In genomic region chr5:177515580-177515979, GRCh38 we compare ENCODE assay signal across 10 cellular contexts. TPM values are rescaled to one million over a fixed set of nuclear protein-coding genes. Genes with fewer than 3 reads are reported as not detected.
DNase-seq lines count a peak whose midpoint lies in the region; ATAC-seq, FAIRE-seq and TF ChIP-seq lines count a peak whose summit lies in the region.
"Had no signal": no experiment of that assay in that cellular context is flagged by ENCODE, and none has a peak within 500 bp of the region (broad histone marks: within the 10 kb centered on the region; RNA-seq: fewer than 3 reads in every experiment).

No MANE protein-coding gene starts in this region.

- H3K9me1 ChIP-seq in endothelial cell of umbilical vein (replicated peaks; ENCODE audit: control insufficient read depth, extremely low read depth, insufficient read depth, low read length): no peaks in the 10 kb centered on the region

- CTCF ChIA-PET in endothelial cell of umbilical vein (lab: Charles Lee): interaction anchor here (2.1 kb wide), 1 partner anchor 9 kb away, joined by 5 read pairs; no protein-coding TSS in a partner anchor

- DNase-seq in Peyer's patch (no peak), endothelial cell of umbilical vein (ENCODE audit: low read depth, low spot score) (no peak), psoas muscle (no peak), NCI-H187 (lab: John Stamatoyannopoulos, UW) (no peak), sciatic nerve (ENCODE audit: low spot score) (no peak), RPMI8226 (no peak)
- DNase-seq in stimulated activated naive CD4-positive, alpha-beta T cell treated with Interleukin-2 at 50 U/mL for 16 hours (lab: John Stamatoyannopoulos, UW): no peak
- DNase-seq: SHP77 had no signal

- peaks cover 14% of the 10 kb centered on the region for H3K79me2 ChIP-seq in endothelial cell of umbilical vein (ENCODE audit: control insufficient read depth, insufficient read depth, low read length)

- intact Hi-C loops in endothelial cell of umbilical vein (cut with micrococcal nuclease): no loop called here
- intact Hi-C loops in psoas muscle (cut with DNase I): no loop called here
- intact Hi-C loops in sciatic nerve (cut with DNase I): no loop called here

- no TSS peak for BruUV-seq in endothelial cell of umbilical vein (replicated peaks; lab: Mats Ljungman, UMichigan)

- no peak for FAIRE-seq in endothelial cell of umbilical vein (lab: Jason Lieb, UNC)
- FAIRE-seq: colon had no signal

- peak overlapping the region; percentile 50 for H3K4me2 ChIP-seq in endothelial cell of umbilical vein (ENCODE audit: insufficient read depth, low read length)

- no peak overlapping the region for H2AFZ ChIP-seq in endothelial cell of umbilical vein (ENCODE audit: low read depth, low read length)

- H3K4me3 ChIP-seq in GM12875 (ENCODE audit: low read depth, low read length) (peak overlapping the region; percentile 91), Peyer's patch (peak overlapping the region in 3 of 4 donors; percentile 84 to 88 (median 88)), endothelial cell of umbilical vein (replicated peaks in 1 of 3; ENCODE audit: insufficient read depth in 1 of 3, low read depth in 1 of 3, low read length in 3 of 3) (peak overlapping the region in 1 of 3 experiments; percentile 98), psoas muscle (peak overlapping the region; percentile 99)

- H3K36me3 ChIP-seq in Peyer's patch: peaks cover 0 to 58% (median 0%) of the 10 kb centered on the region in 3 donors
- peaks cover 7 to 49% of the 10 kb centered on the region in 2 experiments for H3K36me3 ChIP-seq in endothelial cell of umbilical vein (ENCODE audit: control insufficient read depth in 2 of 2, extremely low read depth in 1 of 2, insufficient read depth in 2 of 2, low read length in 2 of 2)
- H3K36me3 ChIP-seq in psoas muscle (ENCODE audit: insufficient read depth in 1 of 2, low read depth in 1 of 2): peaks cover 7 to 72% of the 10 kb centered on the region in 2 donors

- H3K27ac ChIP-seq in Peyer's patch: no peak overlapping the region
- no peak overlapping the region for H3K27ac ChIP-seq in endothelial cell of umbilical vein (ENCODE audit: insufficient read depth, low read depth, low read length)
- no peak overlapping the region for H3K27ac ChIP-seq in psoas muscle

- H4K20me1 ChIP-seq in endothelial cell of umbilical vein (replicated peaks; ENCODE audit: control insufficient read depth, extremely low read depth, insufficient read depth, low read length): no peaks in the 10 kb centered on the region

- no peak for TF ChIP-seq CTCF in GM12875 (IDR thresholded peaks at IDR 0.05; ENCODE audit: borderline replicate concordance, insufficient read depth, low read depth, low read length)
- no peak for TF ChIP-seq CTCF in Peyer's patch (IDR thresholded peaks at IDR 0.05)
- TF ChIP-seq CTCF in endothelial cell of umbilical vein (IDR thresholded peaks at IDR 0.05; ENCODE audit: extremely low read depth in 1 of 2, insufficient read depth in 1 of 2, low read depth in 1 of 2, low read length in 2 of 2): no peak
- TF ChIP-seq CTCF in psoas muscle (IDR thresholded peaks at IDR 0.05): no peak

- ATAC-seq in psoas muscle: no peak
- ATAC-seq in sciatic nerve: no peak

- H3K4me1 ChIP-seq in Peyer's patch: peaks cover 0 to 22% (median 13%) of the 10 kb centered on the region in 4 donors
- peaks cover 8% of the 10 kb centered on the region for H3K4me1 ChIP-seq in endothelial cell of umbilical vein (ENCODE audit: control insufficient read depth, extremely low read depth, insufficient read depth, low read length)
- H3K4me1 ChIP-seq in psoas muscle: peaks cover 21% of the 10 kb centered on the region

- POLR2A ChIA-PET in endothelial cell of umbilical vein (lab: Charles Lee): interaction anchor here (2.1 kb wide), 1 partner anchor 18 kb away, joined by 5 read pairs; the partner anchor contains the start of gene PDLIM7

- dilution Hi-C loops in endothelial cell of umbilical vein (cut with MboI; ENCODE audit: extremely low pct_ligation_motif_present, low sequenced_read_pairs): no loop called here

- H3K9me3 ChIP-seq in Peyer's patch (no peaks in the 10 kb centered on the region), endothelial cell of umbilical vein (replicated peaks; ENCODE audit: control insufficient read depth, insufficient read depth, low read length) (no peaks in the 10 kb centered on the region), psoas muscle (no peaks in the 10 kb centered on the region)

- no peaks in the 10 kb centered on the region for H3K27me3 ChIP-seq in Peyer's patch
- no peaks in the 10 kb centered on the region for H3K27me3 ChIP-seq in endothelial cell of umbilical vein (ENCODE audit: control insufficient read depth in 2 of 2, insufficient read depth in 2 of 2, low read length in 2 of 2)
- H3K27me3 ChIP-seq in psoas muscle (ENCODE audit: insufficient read depth in 3 of 3, low read length in 2 of 3): no peaks in the 10 kb centered on the region

- WGBS in psoas muscle, 3 donors: 85 to 91% (median 88%) methylated on average over 7 of the region's 7 CpGs

- H3K9ac ChIP-seq in endothelial cell of umbilical vein (replicated peaks; ENCODE audit: extremely low read depth, insufficient read depth, low read length): no peak overlapping the region

- TF ChIP-seq POLR2A in Peyer's patch (IDR thresholded peaks at IDR 0.05): no peak
- TF ChIP-seq POLR2A in endothelial cell of umbilical vein (IDR thresholded peaks at IDR 0.05; ENCODE audit: low read depth, low read length): no peak

RNA-seq across cellular contexts. Expression of gene DDX41, which starts 1.2 kb away (rescaled TPM):
- 100 to 1,000 TPM; 103 to 168 (median 118) TPM for total RNA-seq in Peyer's patch
- total RNA-seq in endothelial cell of umbilical vein: 86.4 and 103 TPM in 2 replicates
- polyA plus RNA-seq in endothelial cell of umbilical vein: 118 and 127 TPM in 2 replicates
- polyA plus RNA-seq in endothelial cell of umbilical vein (2011; cell fraction: cytosol; rRNA removed): 130 and 134 TPM in 2 replicates
- polyA plus RNA-seq in endothelial cell of umbilical vein (2011; cell fraction: nucleus; rRNA removed): 298 and 329 TPM in 2 replicates
- 68.8 and 73.0 TPM in 2 replicates for polyA plus RNA-seq in endothelial cell of umbilical vein (2012)
- polyA minus RNA-seq in endothelial cell of umbilical vein: 89.2 and 94.8 TPM in 2 replicates
- polyA minus RNA-seq in endothelial cell of umbilical vein (2011; cell fraction: cytosol; rRNA and poly(A)+ RNA removed): 94.3 TPM
- polyA minus RNA-seq in endothelial cell of umbilical vein (2011; cell fraction: nucleus; rRNA and poly(A)+ RNA removed): 57.6 and 60.5 TPM in 2 replicates
- total RNA-seq in psoas muscle: 10 to 100 TPM; 37.2 to 41.0 (median 40.2) TPM
- 10 to 100 TPM; 45.6 to 71.6 (median 57.3) TPM for polyA plus RNA-seq in psoas muscle
- 68.2 TPM for total RNA-seq in sciatic nerve

RNA-seq across cellular contexts. Expression of gene DOK3, which starts 6.0 kb away (rescaled TPM):
- total RNA-seq in Peyer's patch (10 to 100 TPM in 1 of 4 donors, 1 to 10 TPM in 3; 2.1 to 52.0 (median 5.5) TPM), endothelial cell of umbilical vein (5.3 and 8.1 TPM in 2 replicates), psoas muscle (1 to 10 TPM; 2.4 to 5.4 (median 3.1) TPM), sciatic nerve (16.2 TPM)
- polyA plus RNA-seq in endothelial cell of umbilical vein (4.8 and 5.1 TPM in 2 replicates), psoas muscle (1 to 10 TPM in 2 of 3 donors, under 1 TPM in 1; 0.44 to 5.0 (median 3.8) TPM)
- polyA plus RNA-seq in endothelial cell of umbilical vein (2011; cell fraction: cytosol; rRNA removed): 1.5 and 2.4 TPM in 2 replicates
- polyA plus RNA-seq in endothelial cell of umbilical vein (2011; cell fraction: nucleus; rRNA removed): 14.5 and 14.8 TPM in 2 replicates
- polyA plus RNA-seq in endothelial cell of umbilical vein (2012): 1.1 and 1.5 TPM in 2 replicates
- 3.6 and 5.2 TPM in 2 replicates for polyA minus RNA-seq in endothelial cell of umbilical vein
- not detected for polyA minus RNA-seq in endothelial cell of umbilical vein (2011; cell fraction: cytosol; rRNA and poly(A)+ RNA removed)
- polyA minus RNA-seq in endothelial cell of umbilical vein (2011; cell fraction: nucleus; rRNA and poly(A)+ RNA removed): 6.3 TPM in 2 replicates

RNA-seq across cellular contexts. Expression of gene PDLIM7, which starts 18.2 kb away (rescaled TPM):
- total RNA-seq in Peyer's patch (100 to 1,000 TPM in 1 of 4 donors, 10 to 100 TPM in 3; 17.4 to 137 (median 23.3) TPM), endothelial cell of umbilical vein (318 and 371 TPM in 2 replicates), psoas muscle (100 to 1,000 TPM; 134 to 221 (median 161) TPM), sciatic nerve (144 TPM)
- polyA plus RNA-seq in endothelial cell of umbilical vein (314 and 418 TPM in 2 replicates), psoas muscle (100 to 1,000 TPM; 174 to 254 (median 221) TPM)
- 181 and 257 TPM in 2 replicates for polyA plus RNA-seq in endothelial cell of umbilical vein (2011; cell fraction: cytosol; rRNA removed)
- 815 and 843 TPM in 2 replicates for polyA plus RNA-seq in endothelial cell of umbilical vein (2011; cell fraction: nucleus; rRNA removed)
- polyA plus RNA-seq in endothelial cell of umbilical vein (2012): 179 and 248 TPM in 2 replicates
- polyA minus RNA-seq in endothelial cell of umbilical vein: 120 and 143 TPM in 2 replicates
- polyA minus RNA-seq in endothelial cell of umbilical vein (2011; cell fraction: cytosol; rRNA and poly(A)+ RNA removed): 25.4 TPM
- polyA minus RNA-seq in endothelial cell of umbilical vein (2011; cell fraction: nucleus; rRNA and poly(A)+ RNA removed): 136 and 281 TPM in 2 replicates

RNA-seq across cellular contexts. Expression of gene FAM193B, which starts 38.8 kb away (rescaled TPM):
- total RNA-seq in Peyer's patch: 100 to 1,000 TPM in 3 of 4 donors, 10 to 100 TPM in 1; 77.1 to 205 (median 177) TPM
- total RNA-seq in endothelial cell of umbilical vein: 73.6 and 75.7 TPM in 2 replicates
- 57.9 and 60.8 TPM in 2 replicates for polyA plus RNA-seq in endothelial cell of umbilical vein
- polyA plus RNA-seq in endothelial cell of umbilical vein (2011; cell fraction: cytosol; rRNA removed): 17.7 and 27.3 TPM in 2 replicates
- polyA plus RNA-seq in endothelial cell of umbilical vein (2011; cell fraction: nucleus; rRNA removed): 294 and 316 TPM in 2 replicates
- 70.0 and 90.9 TPM in 2 replicates for polyA plus RNA-seq in endothelial cell of umbilical vein (2012)
- 24.9 and 32.1 TPM in 2 replicates for polyA minus RNA-seq in endothelial cell of umbilical vein
- polyA minus RNA-seq in endothelial cell of umbilical vein (2011; cell fraction: cytosol; rRNA and poly(A)+ RNA removed): 17.0 TPM
- 37.1 and 55.9 TPM in 2 replicates for polyA minus RNA-seq in endothelial cell of umbilical vein (2011; cell fraction: nucleus; rRNA and poly(A)+ RNA removed)
- total RNA-seq in psoas muscle: 10 to 100 TPM; 27.2 to 36.7 (median 30.3) TPM
- 10 to 100 TPM; 26.9 to 31.2 (median 27.0) TPM for polyA plus RNA-seq in psoas muscle
- 113 TPM for total RNA-seq in sciatic nerve

RNA-seq across cellular contexts. Expression of gene DBN1, which starts 42.1 kb away (rescaled TPM):
- total RNA-seq in Peyer's patch (10 to 100 TPM; 14.2 to 77.6 (median 23.1) TPM), endothelial cell of umbilical vein (310 and 336 TPM in 2 replicates), psoas muscle (10 to 100 TPM; 17.7 to 28.4 (median 24.3) TPM), sciatic nerve (63.5 TPM)
- polyA plus RNA-seq in endothelial cell of umbilical vein (198 and 267 TPM in 2 replicates), psoas muscle (10 to 100 TPM in 2 of 3 donors, 1 to 10 TPM in 1; 8.1 to 20.8 (median 20.1) TPM)
- 95.2 and 108 TPM in 2 replicates for polyA plus RNA-seq in endothelial cell of umbilical vein (2011; cell fraction: cytosol; rRNA removed)
- 848 and 1,132 TPM in 2 replicates for polyA plus RNA-seq in endothelial cell of umbilical vein (2011; cell fraction: nucleus; rRNA removed)
- 185 and 211 TPM in 2 replicates for polyA plus RNA-seq in endothelial cell of umbilical vein (2012)
- polyA minus RNA-seq in endothelial cell of umbilical vein: 158 and 165 TPM in 2 replicates
- 9.4 TPM for polyA minus RNA-seq in endothelial cell of umbilical vein (2011; cell fraction: cytosol; rRNA and poly(A)+ RNA removed)
- polyA minus RNA-seq in endothelial cell of umbilical vein (2011; cell fraction: nucleus; rRNA and poly(A)+ RNA removed): 135 and 363 TPM in 2 replicates
